Comparison of ENCODE assay signal across 2 cellular contexts in genomic region chr6:11232968-11233626, GRCh38.
TF ChIP-seq lines count a peak whose summit lies in the region.

No MANE protein-coding gene starts in this region.

TF ChIP-seq in HCT116, 20 proteins besides CTCF, POLR2A, EP300 and RAD21:
- TF ChIP-seq ELF1 (IDR thresholded peaks at IDR 0.05; ENCODE audit: borderline replicate concordance, low read depth): no peak
- TF ChIP-seq YY1 (IDR thresholded peaks at IDR 0.05; ENCODE audit: extremely low read depth, insufficient replicate concordance, low read depth, low read length): no peak
- no peak for TF ChIP-seq ZBTB33 (IDR thresholded peaks at IDR 0.05; ENCODE audit: extremely low read depth, insufficient replicate concordance, low read length)
- TF ChIP-seq ZFX (IDR thresholded peaks at IDR 0.05): no peak
- no peak for TF ChIP-seq EZH2 (IDR thresholded peaks at IDR 0.05)
- no peak for TF ChIP-seq MAX (IDR thresholded peaks at IDR 0.05)
- TF ChIP-seq EGR1 (IDR thresholded peaks at IDR 0.05; ENCODE audit: low read depth): no peak
- no peak for TF ChIP-seq ZNF274 (IDR thresholded peaks at IDR 0.05; ENCODE audit: low read depth, low read length)
- no peak for TF ChIP-seq ATF3 (IDR thresholded peaks at IDR 0.05)
- TF ChIP-seq CEBPB (IDR thresholded peaks at IDR 0.05; ENCODE audit: low read depth): no peak
- no peak for TF ChIP-seq CBX3 (IDR thresholded peaks at IDR 0.05; ENCODE audit: low read depth)
- no peak for TF ChIP-seq JUND (IDR thresholded peaks at IDR 0.05)
- no peak for TF ChIP-seq SP1 (IDR thresholded peaks at IDR 0.05; ENCODE audit: low read depth)
- no peak for TF ChIP-seq FOSL1 (IDR thresholded peaks at IDR 0.05; ENCODE audit: low read depth)
- TF ChIP-seq TCF7L2 (IDR thresholded peaks at IDR 0.05; ENCODE audit: borderline replicate concordance, extremely low read depth, insufficient read depth, insufficient read length): no peak
- no peak for TF ChIP-seq SRF (IDR thresholded peaks at IDR 0.05; ENCODE audit: low read depth)
- no peak for TF ChIP-seq REST (IDR thresholded peaks at IDR 0.05; ENCODE audit: low read depth)
- TF ChIP-seq SIN3A (IDR thresholded peaks at IDR 0.05; ENCODE audit: low read depth): no peak
TF ChIP-seq in HCT116: peak in this region for 0.

TF ChIP-seq in H1, 55 proteins besides CTCF, POLR2A, EP300 and RAD21:
- TF ChIP-seq HDAC2 (IDR thresholded peaks at IDR 0.05; ENCODE audit: borderline replicate concordance in 1 of 2, low read depth in 2 of 2, low read length in 2 of 2) (no peak), BACH1 (IDR thresholded peaks at IDR 0.05; ENCODE audit: low read length) (no peak), RBBP5 (IDR thresholded peaks at IDR 0.05; ENCODE audit: borderline replicate concordance, low read depth, low read length) (0 out of 2 replicates have a peak, but pooled peaks have one; percentile 21), ASH2L (IDR thresholded peaks at IDR 0.05; ENCODE audit: low read length) (peak; percentile 3), CBX8 (IDR thresholded peaks at IDR 0.05; ENCODE audit: borderline replicate concordance, low read depth, low read length) (no peak), SAP30 (IDR thresholded peaks at IDR 0.05; ENCODE audit: insufficient read depth, insufficient replicate concordance, low read length) (peak; percentile 78)
